In the genomic region with DNA sequence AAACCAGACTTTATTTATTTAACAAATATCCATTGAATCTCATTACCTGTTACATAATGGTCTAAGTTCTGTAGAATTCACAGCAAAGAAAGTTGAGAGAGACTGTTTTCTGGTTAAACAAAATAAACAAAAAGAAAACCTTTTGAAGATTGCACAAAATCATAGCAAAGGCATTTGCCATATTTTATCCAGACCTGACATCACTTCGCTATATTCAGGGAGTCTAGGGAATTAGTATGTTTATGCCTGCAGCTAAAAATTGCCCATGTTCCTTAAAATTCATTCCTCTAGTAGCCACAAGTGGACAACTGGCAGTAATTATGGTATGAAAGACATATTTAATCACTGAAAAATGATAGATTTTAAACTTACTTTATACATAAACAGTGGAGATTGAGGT, we compare ENCODE assay signal across 25 cellular contexts.
A peak's percentile ranks its signal among the peaks of the same experiment; 100 is the strongest.
DNase-seq lines count a peak whose midpoint lies in the region; ATAC-seq, FAIRE-seq and TF ChIP-seq lines count a peak whose summit lies in the region.
"Had no signal": no experiment of that assay in that cellular context is flagged by ENCODE, and none has a peak within 500 bp of the region (broad histone marks: within the 10 kb centered on the region; RNA-seq: fewer than 3 reads in every experiment).

No MANE protein-coding gene starts in this region.

- intact Hi-C loops in left lung (cut with DNase I) (no loop called here), mucosa of descending colon (cut with DNase I, micrococcal nuclease) (no loop called here)

- no peak for TF ChIP-seq CTCF in left lung (IDR thresholded peaks at IDR 0.05)
- no peak for TF ChIP-seq CTCF in mucosa of descending colon (IDR thresholded peaks at IDR 0.05)
- TF ChIP-seq CTCF in WERI-Rb-1 (IDR thresholded peaks at IDR 0.05; ENCODE audit: low read depth, low read length), result no peak

- ATAC-seq in left lung, result no peak
- no peak for ATAC-seq in mucosa of descending colon
- ATAC-seq: A549, GM12878, HCT116 had no signal

- H3K9me3 ChIP-seq in left lung, result peaks cover 0 to 5% of the 10 kb centered on the region in 2 donors
- H3K9me3 ChIP-seq in mucosa of descending colon, result no peaks in the 10 kb centered on the region
- no peaks in the 10 kb centered on the region for H3K9me3 ChIP-seq in WERI-Rb-1 (ENCODE audit: severe bottlenecking)
- H3K9me3 ChIP-seq: A549; BE2C; BLaER1 treated with 17β-estradiol and CSF1 and Interleukin-3, amounts not matched to agents 10 nM and 100 nM had no signal

- FAIRE-seq in endometrium (lab: Jason Lieb, UNC), result peak; percentile 55
- FAIRE-seq: A549, D721Med, GM12878, GM19239, H1 had no signal

- H3K27me3 ChIP-seq in left lung (no peaks in the 10 kb centered on the region), WERI-Rb-1 (ENCODE audit: insufficient read depth, low read depth, severe bottlenecking) (no peaks in the 10 kb centered on the region)
- H3K27me3 ChIP-seq: BE2C; BLaER1 treated with 17β-estradiol and CSF1 and Interleukin-3, amounts not matched to agents 10 nM and 100 nM had no signal

- no peaks in the 10 kb centered on the region for H3K4me1 ChIP-seq in left lung
- no peaks in the 10 kb centered on the region for H3K4me1 ChIP-seq in mucosa of descending colon (ENCODE audit: low read depth)
- H3K4me1 ChIP-seq: A549; BE2C; BLaER1 treated with 17β-estradiol and CSF1 and Interleukin-3, amounts not matched to agents 10 nM and 100 nM had no signal

- H3K4me3 ChIP-seq in left lung (no peak overlapping the region), mucosa of descending colon (no peak overlapping the region), WERI-Rb-1 (ENCODE audit: low read depth, low read length) (no peak overlapping the region)
- H3K4me3 ChIP-seq: A549; BLaER1 treated with 17β-estradiol and CSF1 and Interleukin-3, amounts not matched to agents 10 nM and 100 nM; GM12878; GM23248 had no signal

- H3K27ac ChIP-seq in left lung, result no peak overlapping the region
- no peak overlapping the region for H3K27ac ChIP-seq in WERI-Rb-1
- H3K27ac ChIP-seq: A549; BLaER1 treated with 17β-estradiol and CSF1 and Interleukin-3, amounts not matched to agents 10 nM and 100 nM; GM23248 had no signal

- DNase-seq in M059J (ENCODE audit: low read depth) (peak; percentile 11), fibroblast of peridontal ligament (ENCODE audit: extremely low read depth) (peak; percentile 80), left lung (no peak), mucosa of descending colon (no peak), WERI-Rb-1 (no peak)
- DNase-seq: 8988T; ACHN; AML-193; BE2C; CD4-positive, alpha-beta T cell; CD8-positive, alpha-beta memory T cell; DMS 273 treated with DMSO at 0.1 percent for 48 hours; DMS79; EL; GDM1; GM23248; H7 had no signal

- H3K36me3 ChIP-seq in left lung (no peaks in the 10 kb centered on the region), mucosa of descending colon (ENCODE audit: low read depth) (no peaks in the 10 kb centered on the region), WERI-Rb-1 (no peaks in the 10 kb centered on the region)
- H3K36me3 ChIP-seq: BE2C; BLaER1 treated with 17β-estradiol and CSF1 and Interleukin-3, amounts not matched to agents 10 nM and 100 nM had no signal

Comparison
In these comparisons a context has a peak if more than half of its experiments do, and no peak if none do; other contexts are left out.
1. DNase-seq: peak in M059J (single experiment) and fibroblast of peridontal ligament (single experiment); none in left lung (0 of 2), mucosa of descending colon (0 of 3) and WERI-Rb-1 (single experiment).